ENCODE assay signal across 1 cellular context in the genomic region with DNA sequence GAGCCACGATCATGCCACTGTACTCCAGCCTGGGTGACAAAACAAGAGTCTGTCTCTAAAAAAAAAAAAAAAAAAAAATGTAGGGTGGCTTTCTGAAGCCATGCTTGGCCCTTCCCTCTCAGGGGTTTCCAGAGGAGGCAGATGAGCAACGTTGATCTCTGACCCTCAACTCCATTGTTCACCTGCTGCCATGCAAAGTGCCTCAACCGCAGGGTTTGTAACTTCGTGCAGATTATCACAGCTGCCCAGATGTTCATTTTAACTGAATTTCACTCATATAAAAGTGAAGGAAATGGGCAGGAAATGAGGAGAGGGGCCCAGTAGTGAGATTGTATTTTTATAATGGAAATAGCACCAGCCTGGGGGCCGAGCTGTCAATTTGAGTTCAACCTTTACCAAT.
TF ChIP-seq lines count a peak whose summit lies in the region.

No MANE protein-coding gene starts in this region.

TF ChIP-seq in SK-N-SH, 30 proteins besides CTCF, POLR2A, EP300 and RAD21:
- TF ChIP-seq, protein P1, sequence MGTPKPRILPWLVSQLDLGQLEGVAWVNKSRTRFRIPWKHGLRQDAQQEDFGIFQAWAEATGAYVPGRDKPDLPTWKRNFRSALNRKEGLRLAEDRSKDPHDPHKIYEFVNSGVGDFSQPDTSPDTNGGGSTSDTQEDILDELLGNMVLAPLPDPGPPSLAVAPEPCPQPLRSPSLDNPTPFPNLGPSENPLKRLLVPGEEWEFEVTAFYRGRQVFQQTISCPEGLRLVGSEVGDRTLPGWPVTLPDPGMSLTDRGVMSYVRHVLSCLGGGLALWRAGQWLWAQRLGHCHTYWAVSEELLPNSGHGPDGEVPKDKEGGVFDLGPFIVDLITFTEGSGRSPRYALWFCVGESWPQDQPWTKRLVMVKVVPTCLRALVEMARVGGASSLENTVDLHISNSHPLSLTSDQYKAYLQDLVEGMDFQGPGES (IDR thresholded peaks at IDR 0.05; ENCODE audit: low read depth, low read length) = no peak
- TF ChIP-seq, protein P2, sequence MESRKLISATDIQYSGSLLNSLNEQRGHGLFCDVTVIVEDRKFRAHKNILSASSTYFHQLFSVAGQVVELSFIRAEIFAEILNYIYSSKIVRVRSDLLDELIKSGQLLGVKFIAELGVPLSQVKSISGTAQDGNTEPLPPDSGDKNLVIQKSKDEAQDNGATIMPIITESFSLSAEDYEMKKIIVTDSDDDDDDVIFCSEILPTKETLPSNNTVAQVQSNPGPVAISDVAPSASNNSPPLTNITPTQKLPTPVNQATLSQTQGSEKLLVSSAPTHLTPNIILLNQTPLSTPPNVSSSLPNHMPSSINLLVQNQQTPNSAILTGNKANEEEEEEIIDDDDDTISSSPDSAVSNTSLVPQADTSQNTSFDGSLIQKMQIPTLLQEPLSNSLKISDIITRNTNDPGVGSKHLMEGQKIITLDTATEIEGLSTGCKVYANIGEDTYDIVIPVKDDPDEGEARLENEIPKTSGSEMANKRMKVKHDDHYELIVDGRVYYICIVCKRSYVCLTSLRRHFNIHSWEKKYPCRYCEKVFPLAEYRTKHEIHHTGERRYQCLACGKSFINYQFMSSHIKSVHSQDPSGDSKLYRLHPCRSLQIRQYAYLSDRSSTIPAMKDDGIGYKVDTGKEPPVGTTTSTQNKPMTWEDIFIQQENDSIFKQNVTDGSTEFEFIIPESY (IDR thresholded peaks at IDR 0.05; ENCODE audit: borderline replicate concordance, low read depth) = no peak
- TF ChIP-seq FOXJ3 (CRISPR knock-in tag; IDR thresholded peaks at IDR 0.05) (no peak), FOSL2 (IDR thresholded peaks at IDR 0.05; ENCODE audit: borderline replicate concordance, low read depth) (no peak), RFX5 (IDR thresholded peaks at IDR 0.05; ENCODE audit: low read length) (no peak), SIN3A (IDR thresholded peaks at IDR 0.05; ENCODE audit: borderline replicate concordance, low read depth, low read length) (no peak), NFIC (IDR thresholded peaks at IDR 0.05; ENCODE audit: borderline replicate concordance) (no peak), EZH2phosphoT487 (IDR thresholded peaks at IDR 0.05; ENCODE audit: borderline replicate concordance, low read depth) (no peak), TCF12 (IDR thresholded peaks at IDR 0.05) (no peak), MEF2A (IDR thresholded peaks at IDR 0.05; ENCODE audit: borderline replicate concordance, low read depth) (no peak), JUND (IDR thresholded peaks at IDR 0.05) (no peak), CHD2 (IDR thresholded peaks at IDR 0.05; ENCODE audit: low read length, partially characterized antibody) (no peak), RXRA (IDR thresholded peaks at IDR 0.05; ENCODE audit: borderline replicate concordance, low read depth) (no peak), NRF1 (IDR thresholded peaks at IDR 0.05; ENCODE audit: low read depth, low read length) (no peak), YY1 (IDR thresholded peaks at IDR 0.05; ENCODE audit: low read depth) (no peak), ELF1 (IDR thresholded peaks at IDR 0.05) (no peak), POLR2AphosphoS5 (IDR thresholded peaks at IDR 0.05; ENCODE audit: low read depth, low read length) (no peak)
- TF ChIP-seq, protein P3, sequence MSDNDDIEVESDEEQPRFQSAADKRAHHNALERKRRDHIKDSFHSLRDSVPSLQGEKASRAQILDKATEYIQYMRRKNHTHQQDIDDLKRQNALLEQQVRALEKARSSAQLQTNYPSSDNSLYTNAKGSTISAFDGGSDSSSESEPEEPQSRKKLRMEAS (IDR thresholded peaks at IDR 0.05; ENCODE audit: low read depth) = no peak
TF ChIP-seq in SK-N-SH: peak in this region for 0.
